8 cellular contexts compared by ENCODE assay signal in the genomic region with DNA sequence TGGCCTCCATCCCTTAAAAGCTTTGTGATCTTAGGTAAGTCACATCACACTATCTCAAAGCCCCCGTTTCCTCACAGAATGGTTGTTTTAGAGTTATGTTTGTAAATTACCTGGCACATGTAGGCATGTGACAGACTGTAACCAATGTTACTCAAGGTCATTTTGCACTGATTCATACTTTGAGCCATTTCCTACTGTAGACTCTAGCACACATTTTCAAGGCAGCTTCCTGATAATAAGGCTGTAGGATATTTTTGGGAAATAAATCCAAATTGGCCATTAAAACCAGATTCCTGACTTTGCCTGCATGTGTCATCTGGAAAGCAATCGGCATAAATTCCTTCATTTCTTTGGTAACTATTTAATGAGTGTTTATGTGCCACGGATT. TPM values are rescaled to one million over a fixed set of nuclear protein-coding genes. Genes with fewer than 3 reads are reported as not detected.
DNase-seq lines count a peak whose midpoint lies in the region; ATAC-seq and TF ChIP-seq lines count a peak whose summit lies in the region.

No MANE protein-coding gene starts in this region.

- ATAC-seq in HG03520 (IDR thresholded peaks at IDR 0.05; ENCODE audit: unreplicated experiment) = no peak
- no peak for ATAC-seq in HG02623 (IDR thresholded peaks at IDR 0.05; ENCODE audit: unreplicated experiment)

- no peaks in the 10 kb centered on the region for H3K9me3 ChIP-seq in PC-9 (ENCODE audit: insufficient read depth, low read depth)

- peak overlapping the region; percentile 97 for H3K4me2 ChIP-seq in PC-9

- CTCF ChIA-PET in PC-9 (lab: Charles Lee) = no interaction called here

- H3K27ac ChIP-seq in PC-9 (peak overlapping the region; percentile 69), epithelial cell of prostate (peak overlapping the region; percentile 91)

- H3K27me3 ChIP-seq in PC-9 (ENCODE audit: insufficient read depth, low read depth) = no peaks in the 10 kb centered on the region

- POLR2A ChIA-PET in PC-9 (lab: Charles Lee; ENCODE audit: unreplicated experiment) = interaction anchor here (0.6 to 1.2 kb wide), 4 partner anchors 82 to 394 kb away, joined by 4 to 9 read pairs (median 6); a partner anchor contains a TSS

- H4K20me1 ChIP-seq in PC-9 (ENCODE audit: insufficient read depth) = peaks cover 11% of the 10 kb centered on the region

- peak overlapping the region; percentile 85 for H3K4me3 ChIP-seq in PC-9
- H3K4me3 ChIP-seq in retinal pigment epithelial cell (ENCODE audit: low read length) = peak overlapping the region; percentile 15

- peak; percentile 90 for DNase-seq in EH (ENCODE audit: low read depth)
- DNase-seq in PC-9 = peak in 1 of 2 experiments; percentile 46
- DNase-seq in epithelial cell of prostate (ENCODE audit: low read depth, low spot score) = no peak
- DNase-seq in retinal pigment epithelial cell (ENCODE audit: low read depth) = no peak
- no peak for DNase-seq in GM19238 (ENCODE audit: insufficient read length, low spot score)
- DNase-seq in islet precursor cell = no peak

- BruUV-seq in PC-9 (replicated peaks; lab: Mats Ljungman, UMichigan) = no TSS peak

- no peak overlapping the region; the same call in 1 of the 2 replicates for H2AFZ ChIP-seq in PC-9

- H3F3A ChIP-seq in PC-9 (ENCODE audit: insufficient read depth, low read depth) = peaks cover 40% of the 10 kb centered on the region

- peaks cover 36% of the 10 kb centered on the region for H3K79me2 ChIP-seq in PC-9 (ENCODE audit: low read depth)

- H3K4me1 ChIP-seq in PC-9 (replicated peaks; ENCODE audit: insufficient read depth) = peaks cover 35% of the 10 kb centered on the region

- H3K36me3 ChIP-seq in PC-9 (ENCODE audit: low read depth) = no peaks in the 10 kb centered on the region

- TF ChIP-seq CTCF in PC-9 (conservative IDR thresholded peaks at IDR 0.05) = no peak
- TF ChIP-seq CTCF in retinal pigment epithelial cell (conservative IDR thresholded peaks at IDR 0.05; ENCODE audit: low read depth, low read length) = no peak

- intact Hi-C loops in PC-9 (cut with micrococcal nuclease; ENCODE audit: unreplicated experiment) = loop anchor here (5.0 kb wide), 1 partner anchor 174 kb away; a partner anchor contains a TSS

- H3K9me2 ChIP-seq in PC-9 (ENCODE audit: insufficient read depth) = no peaks in the 10 kb centered on the region

RNA-seq across cellular contexts. Expression of a gene that starts 2.2 kb away (rescaled TPM):
- 48.6 and 52.0 TPM in 2 replicates for total RNA-seq in PC-9 (2021)
